9 cellular contexts compared by ENCODE assay signal in genomic region chr12:13178568-13179158, GRCh38. TPM values are rescaled to one million over a fixed set of nuclear protein-coding genes. Genes with fewer than 3 reads are reported as not detected.
DNase-seq lines count a peak whose midpoint lies in the region; ATAC-seq and TF ChIP-seq lines count a peak whose summit lies in the region.
"Had no signal": no experiment of that assay in that cellular context is flagged by ENCODE, and none has a peak within 500 bp of the region (broad histone marks: within the 10 kb centered on the region; RNA-seq: fewer than 3 reads in every experiment).

No MANE protein-coding gene starts in this region.

- H3K27ac ChIP-seq in IMR-90 (ENCODE audit: insufficient read depth, low read length) = no peak overlapping the region
- H3K27ac ChIP-seq in adrenal gland = peak overlapping the region in 1 of 5 donors; percentile 64
- peak overlapping the region; percentile 76 for H3K27ac ChIP-seq in subcutaneous abdominal adipose tissue (ENCODE audit: low read depth, low read length)
- H3K27ac ChIP-seq in endodermal cell (ENCODE audit: low read depth, low read length) = no peak overlapping the region

- peaks cover 18% of the 10 kb centered on the region for H3K4me1 Mint-ChIP-seq in endodermal cell

- peak overlapping the region; percentile 9; the same call in 1 of the 2 replicates for H3K4ac ChIP-seq in IMR-90 (ENCODE audit: low read depth, low read length)

- H3K4me3 ChIP-seq in IMR-90 (ENCODE audit: insufficient read depth, low read depth, low read length) (no peak overlapping the region), adrenal gland (no peak overlapping the region), subcutaneous abdominal adipose tissue (ENCODE audit: low read depth in 1 of 5, low read length in 5 of 5) (no peak overlapping the region), endodermal cell (ENCODE audit: low read length) (no peak overlapping the region)

- ATAC-seq in IMR-90 (ENCODE audit: low read depth) (no peak), left lobe of liver (peak; percentile 23), GM19395 (IDR thresholded peaks at IDR 0.05; ENCODE audit: unreplicated experiment) (no peak)

- no peak overlapping the region for H3K27ac Mint-ChIP-seq in endodermal cell

- no peak for TF ChIP-seq RAD21 in IMR-90 (IDR thresholded peaks at IDR 0.05; ENCODE audit: low read length)

- POLR2A ChIA-PET in IMR-90 (lab: Charles Lee; ENCODE audit: unreplicated experiment) = interaction anchor here (0.6 to 0.7 kb wide), 2 partner anchors 8 to 19 kb away, joined by 6 read pairs; no protein-coding TSS in a partner anchor

- no peak overlapping the region for H2AFZ ChIP-seq in IMR-90 (replicated peaks; ENCODE audit: low read length, poor library complexity)

- H3K23ac ChIP-seq in IMR-90 (ENCODE audit: low read depth, low read length) = no peak overlapping the region

- H3K9me1 ChIP-seq in IMR-90 (ENCODE audit: insufficient read depth, low read length) = peaks cover 16% of the 10 kb centered on the region

- H2BK20ac ChIP-seq in IMR-90 (ENCODE audit: low read depth, low read length) = peak overlapping the region; percentile 12; the same call in 1 of the 2 replicates

- BruUV-seq in IMR-90 (replicated peaks; lab: Mats Ljungman, UMichigan) = no TSS peak

- in situ Hi-C loops in IMR-90 (cut with MboI; ENCODE audit: low sequenced_read_pairs) = no loop called here

- H3K14ac ChIP-seq in IMR-90 (replicated peaks; ENCODE audit: low read depth, low read length) = peak overlapping the region; percentile 10; the same call in 1 of the 2 replicates

- no peaks in the 10 kb centered on the region for H4K20me1 ChIP-seq in IMR-90 (ENCODE audit: insufficient read depth, low read length)

- no peaks in the 10 kb centered on the region for H3K27me3 ChIP-seq in IMR-90 (ENCODE audit: control insufficient read depth, insufficient read depth, low read length)
- H3K27me3 ChIP-seq in adrenal gland = no peaks in the 10 kb centered on the region
- H3K27me3 ChIP-seq in subcutaneous abdominal adipose tissue (ENCODE audit: control insufficient read depth in 5 of 5, insufficient read depth in 4 of 5, low read length in 5 of 5) = peaks cover 0 to under 1% (median 0%) of the 10 kb centered on the region in 5 donors
- no peaks in the 10 kb centered on the region for H3K27me3 ChIP-seq in endodermal cell (ENCODE audit: control insufficient read depth, insufficient read depth, low read length, poor library complexity, severe bottlenecking)

- peak overlapping the region; percentile 35; the same call in 1 of the 2 replicates for H3K4me2 ChIP-seq in IMR-90 (ENCODE audit: low read depth, low read length)

- peak overlapping the region; percentile 44; the same call in 1 of the 2 replicates for H4K5ac ChIP-seq in IMR-90 (ENCODE audit: low read depth, low read length)

- H2BK15ac ChIP-seq in IMR-90 (ENCODE audit: low read depth, low read length) = peak overlapping the region; percentile 7; the same call in 1 of the 3 replicates

- H3K36me3 ChIP-seq in IMR-90 (ENCODE audit: control insufficient read depth, insufficient read depth, low read length) (no peaks in the 10 kb centered on the region), adrenal gland (replicated peaks in 1 of 2) (no peaks in the 10 kb centered on the region), subcutaneous abdominal adipose tissue (ENCODE audit: control insufficient read depth in 5 of 5, insufficient read depth in 5 of 5, low read length in 5 of 5) (no peaks in the 10 kb centered on the region), endodermal cell (ENCODE audit: control insufficient read depth, insufficient read depth, low read length) (no peaks in the 10 kb centered on the region)

- no peak overlapping the region for H3K56ac ChIP-seq in IMR-90 (ENCODE audit: extremely low read depth, insufficient read depth, low read length)

- H3K9me3 Mint-ChIP-seq in endodermal cell = no peaks in the 10 kb centered on the region

- CTCF ChIA-PET in IMR-90 (lab: Yijun Ruan, JAX) = interaction anchor here (1.6 kb wide), 1 partner anchor 26 kb away, joined by 4 read pairs; no protein-coding TSS in a partner anchor

- H3K9ac ChIP-seq in IMR-90 (ENCODE audit: low read depth, low read length) (no peak overlapping the region), subcutaneous abdominal adipose tissue (ENCODE audit: low read length in 5 of 5) (peak overlapping the region in 1 of 5 donors; percentile 39), endodermal cell (ENCODE audit: extremely low read depth, low read length, poor library complexity, severe bottlenecking) (no peak overlapping the region)

- H2AK9ac ChIP-seq in IMR-90 (replicated peaks; ENCODE audit: low read depth, low read length, poor library complexity) = no peak overlapping the region

- no peaks in the 10 kb centered on the region for H3K27me3 Mint-ChIP-seq in endodermal cell (ENCODE audit: insufficient read depth)

- TF ChIP-seq POLR2A in IMR-90 (IDR thresholded peaks at IDR 0.05; ENCODE audit: low read depth, low read length) = no peak
- no peak for TF ChIP-seq POLR2A in adrenal gland (IDR thresholded peaks at IDR 0.05)

- H2BK120ac ChIP-seq in IMR-90 (ENCODE audit: low read depth, low read length) = 0 out of 2 replicates have a peak overlapping the region, but pooled peaks have one; percentile 6

- WGBS in IMR-90 (ENCODE audit: extremely low coverage in 2 of 2, insufficient read length in 1 of 2), 2 experiments = 67% methylated on average over 1 of the region's 8 CpGs; no CpG with 5 or more reads in 1 of the 2 experiments
- 39 to 49% (median 45%) methylated on average over 8 of the region's 8 CpGs for WGBS in adrenal gland, 4 donors
- 91 to 92% methylated on average over 2 to 8 of the region's 8 CpGs for WGBS in endodermal cell (ENCODE audit: insufficient coverage in 1 of 2, insufficient read length in 1 of 2), 2 experiments

- 0 out of 4 replicates have a peak, but pooled peaks cover 0 to 3% of the 10 kb centered on the region in 2 experiments for H3K79me1 ChIP-seq in IMR-90 (ENCODE audit: low read depth in 1 of 2, low read length in 2 of 2)

- H3K4me3 Mint-ChIP-seq in endodermal cell = no peak overlapping the region

- no peak overlapping the region for H2BK5ac ChIP-seq in IMR-90 (ENCODE audit: low read depth, low read length, poor library complexity, severe bottlenecking)

- H3K18ac ChIP-seq in IMR-90 (ENCODE audit: low read depth, low read length) = no peak overlapping the region

- DNase-seq in IMR-90 = no peak
- peak in 4 of 7 donors; percentile 17 to 63 (median 38) for DNase-seq in adrenal gland
- no peak for DNase-seq in left lobe of liver (ENCODE audit: low spot score)
- no peak for DNase-seq in NCI-H2107 treated with DMSO at 0.1 percent for 48 hours (lab: John Stamatoyannopoulos, UW; ENCODE audit: unreplicated experiment)
- no peak for DNase-seq in endodermal cell
- DNase-seq: effector CD4-positive, alpha-beta T cell; NCI-H1105 had no signal

- H4K8ac ChIP-seq in IMR-90 (ENCODE audit: low read depth in 2 of 2, low read length in 2 of 2) = peak overlapping the region in 1 of 2 experiments; percentile 43; a peak in 2 of 4 replicates

- H3K4me1 ChIP-seq in IMR-90 (ENCODE audit: control insufficient read depth, insufficient read depth, low read length) (peaks cover 20% of the 10 kb centered on the region), adrenal gland (replicated peaks in 1 of 2) (peaks cover 0 to 9% of the 10 kb centered on the region in 2 donors), subcutaneous abdominal adipose tissue (ENCODE audit: control insufficient read depth in 5 of 5, insufficient read depth in 5 of 5, low read length in 5 of 5) (peaks cover 10 to 38% (median 37%) of the 10 kb centered on the region in 5 donors), endodermal cell (ENCODE audit: control insufficient read depth, insufficient read depth, low read length) (no peaks in the 10 kb centered on the region)

- no peaks in the 10 kb centered on the region for H3K36me3 Mint-ChIP-seq in endodermal cell (ENCODE audit: low read depth)

- no peak for TF ChIP-seq CTCF in IMR-90 (conservative IDR thresholded peaks at IDR 0.05; ENCODE audit: low read depth, low read length)
- TF ChIP-seq CTCF in adrenal gland (IDR thresholded peaks at IDR 0.05) = no peak
- no peak for TF ChIP-seq CTCF in endodermal cell (conservative IDR thresholded peaks at IDR 0.05)

- H3K9me3 ChIP-seq in IMR-90 (ENCODE audit: control insufficient read depth, insufficient read depth, low read length) (no peaks in the 10 kb centered on the region), adrenal gland (replicated peaks in 1 of 3) (no peaks in the 10 kb centered on the region), subcutaneous abdominal adipose tissue (ENCODE audit: control insufficient read depth in 5 of 5, low read length in 5 of 5) (no peaks in the 10 kb centered on the region), endodermal cell (ENCODE audit: control insufficient read depth, low read length) (no peaks in the 10 kb centered on the region)

- dilution Hi-C loops in IMR-90 (cut with HindIII; ENCODE audit: low sequenced_read_pairs, unreplicated experiment) = no loop called here

- peak overlapping the region; percentile 26; the same call in 1 of the 2 replicates for H2AK5ac ChIP-seq in IMR-90 (ENCODE audit: low read depth, low read length)

- intact Hi-C loops in IMR-90 (cut with micrococcal nuclease) = no loop called here
- intact Hi-C loops in adrenal gland (cut with DNase I) = no loop called here

- no peak overlapping the region for H4K91ac ChIP-seq in IMR-90 (ENCODE audit: insufficient read depth, low read depth, low read length)

TF ChIP-seq in IMR-90, 13 proteins besides CTCF, POLR2A, EP300 and RAD21 (continues in another document):
- no peak for TF ChIP-seq USF2 (IDR thresholded peaks at IDR 0.05; ENCODE audit: low read depth, low read length)
- TF ChIP-seq CHD1 (IDR thresholded peaks at IDR 0.05; ENCODE audit: low read depth, low read length) = no peak
- no peak for TF ChIP-seq FOS (IDR thresholded peaks at IDR 0.05; ENCODE audit: low read depth, low read length)
- TF ChIP-seq NFE2L2 (IDR thresholded peaks at IDR 0.05; ENCODE audit: low read depth, low read length) = no peak
- no peak for TF ChIP-seq BHLHE40 (IDR thresholded peaks at IDR 0.05; ENCODE audit: low read depth, low read length)

RNA-seq across cellular contexts. Expression of gene EMP1, which starts 17.9 kb away (rescaled TPM):
- total RNA-seq in IMR-90 (2012; rRNA removed) (137 and 570 TPM in 2 replicates), adrenal gland (100 to 1,000 TPM in 2 of 8 donors, 10 to 100 TPM in 6; 50.6 to 129 (median 76.1) TPM), left lobe of liver (11.6 TPM), endodermal cell (under 1 TPM; 0.58 to 0.59 TPM)
- polyA plus RNA-seq in IMR-90 (2012; rRNA removed) (106 and 201 TPM in 2 replicates), adrenal gland (10 to 100 TPM; 21.2 to 61.4 (median 27.9) TPM)
- polyA plus RNA-seq in IMR-90 (2012; cell fraction: cytosol; rRNA removed) = 69.6 and 82.0 TPM in 2 replicates
- polyA plus RNA-seq in IMR-90 (2012; cell fraction: nucleus; rRNA removed; ENCODE audit: low replicate concordance) = 81.8 and 230 TPM in 2 replicates
- polyA plus RNA-seq in endodermal cell (2013, experiment 1 of 2) = 8.4 TPM
- 11.8 TPM for polyA plus RNA-seq in endodermal cell (2013, experiment 2 of 2)

Comparison
In these comparisons a context has a peak if more than half of its experiments do, and no peak if none do; other contexts are left out.
1. DNase-seq: peak in adrenal gland (4 of 7); none in IMR-90 (single experiment), left lobe of liver (single experiment), NCI-H2107 treated with DMSO at 0.1 percent for 48 hours (single experiment) and endodermal cell (single experiment).